ENCODE assay signal across 25 cellular contexts in genomic region chr6:3584611-3585010, GRCh38.
DNase-seq lines count a peak whose midpoint lies in the region; ATAC-seq, FAIRE-seq and TF ChIP-seq lines count a peak whose summit lies in the region.
"Had no signal": no experiment of that assay in that cellular context is flagged by ENCODE, and none has a peak within 500 bp of the region (broad histone marks: within the 10 kb centered on the region; RNA-seq: fewer than 3 reads in every experiment).

No MANE protein-coding gene starts in this region.

- DNase-seq in EL (peak; percentile 30), PC-9 (no peak), endothelial cell of umbilical vein (ENCODE audit: low read depth, low spot score) (peak; percentile 47), retinal pigment epithelial cell (ENCODE audit: low read depth) (peak; percentile 58), NK-92 (lab: John Stamatoyannopoulos, UW; ENCODE audit: unreplicated experiment) (no peak), cortex of kidney (lab: John Stamatoyannopoulos, UW) (no peak), G401 (ENCODE audit: low spot score) (no peak)
- DNase-seq: activated CD4-positive, alpha-beta T cell treated with anti-CD3 and anti-CD28 coated beads, Interleukin-2, amount 10 ng/mL, durations not matched to agents 24 days and 14 days; activated CD8-positive, alpha-beta memory T cell treated with anti-CD3 and anti-CD28 coated beads for 24 hours; aorta; CD4-positive, alpha-beta T cell; mucosa of descending colon; NCI-H1694; NCI-H446; NCI-H774; RPMI8226; stimulated activated naive B cell treated with anti-CD40 and anti-IgM and Interleukin-4, amounts not matched to agents 10 μg/mL and 1 μg/mL and 100 μg/mL, for 72 hours; substantia nigra; T-cell had no signal

- H3K4me2 ChIP-seq in PC-9 (peak overlapping the region; percentile 47; the same call in 1 of the 2 replicates), endothelial cell of umbilical vein (ENCODE audit: insufficient read depth, low read length) (no peak overlapping the region)

- peaks cover 16% of the 10 kb centered on the region for H3F3A ChIP-seq in PC-9 (ENCODE audit: insufficient read depth, low read depth)

- FAIRE-seq in endothelial cell of umbilical vein (lab: Jason Lieb, UNC) = peak; percentile 37
- FAIRE-seq: GM18507, H1 had no signal

- no peaks in the 10 kb centered on the region for H3K27me3 ChIP-seq in PC-9 (ENCODE audit: insufficient read depth, low read depth)
- H3K27me3 ChIP-seq in endothelial cell of umbilical vein (ENCODE audit: control insufficient read depth in 2 of 2, insufficient read depth in 2 of 2, low read length in 2 of 2) = no peaks in the 10 kb centered on the region

- H3K4me1 ChIP-seq in PC-9 (replicated peaks; ENCODE audit: insufficient read depth) (peaks cover 19% of the 10 kb centered on the region), endothelial cell of umbilical vein (ENCODE audit: control insufficient read depth, extremely low read depth, insufficient read depth, low read length) (peaks cover 4% of the 10 kb centered on the region)

- H3K36me3 ChIP-seq in PC-9 (ENCODE audit: low read depth) (no peaks in the 10 kb centered on the region), endothelial cell of umbilical vein (ENCODE audit: control insufficient read depth in 2 of 2, extremely low read depth in 1 of 2, insufficient read depth in 2 of 2, low read length in 2 of 2) (no peaks in the 10 kb centered on the region)

- H3K4me3 ChIP-seq in PC-9 = no peak overlapping the region
- H3K4me3 ChIP-seq in endothelial cell of umbilical vein (replicated peaks in 1 of 3; ENCODE audit: insufficient read depth in 1 of 3, low read depth in 1 of 3, low read length in 3 of 3) = no peak overlapping the region
- H3K4me3 ChIP-seq in retinal pigment epithelial cell (ENCODE audit: low read length) = no peak overlapping the region
- H3K4me3 ChIP-seq: coronary artery, lung, mucosa of descending colon had no signal

- no peaks in the 10 kb centered on the region for H3K79me2 ChIP-seq in PC-9 (ENCODE audit: low read depth)
- H3K79me2 ChIP-seq in endothelial cell of umbilical vein (ENCODE audit: control insufficient read depth, insufficient read depth, low read length) = no peaks in the 10 kb centered on the region

- intact Hi-C loops in PC-9 (cut with micrococcal nuclease; ENCODE audit: unreplicated experiment) = no loop called here
- intact Hi-C loops in endothelial cell of umbilical vein (cut with micrococcal nuclease) = no loop called here

- no peak overlapping the region for H3K9ac ChIP-seq in endothelial cell of umbilical vein (replicated peaks; ENCODE audit: extremely low read depth, insufficient read depth, low read length)

- no peak overlapping the region for H2AFZ ChIP-seq in PC-9
- no peak overlapping the region for H2AFZ ChIP-seq in endothelial cell of umbilical vein (ENCODE audit: low read depth, low read length)

- H3K9me1 ChIP-seq in endothelial cell of umbilical vein (replicated peaks; ENCODE audit: control insufficient read depth, extremely low read depth, insufficient read depth, low read length) = no peaks in the 10 kb centered on the region

- H3K9me2 ChIP-seq in PC-9 (ENCODE audit: insufficient read depth) = no peaks in the 10 kb centered on the region

- TF ChIP-seq POLR2A in endothelial cell of umbilical vein (IDR thresholded peaks at IDR 0.05; ENCODE audit: low read depth, low read length) = no peak

- TF ChIP-seq CTCF in PC-9 (conservative IDR thresholded peaks at IDR 0.05) (no peak), endothelial cell of umbilical vein (IDR thresholded peaks at IDR 0.05; ENCODE audit: extremely low read depth in 1 of 2, insufficient read depth in 1 of 2, low read depth in 1 of 2, low read length in 2 of 2) (no peak), retinal pigment epithelial cell (conservative IDR thresholded peaks at IDR 0.05; ENCODE audit: low read depth, low read length) (no peak)

- in situ Hi-C loops in G401 (cut with HindIII; ENCODE audit: low sequenced_read_pairs) = no loop called here

- H3K27ac ChIP-seq in PC-9 (0 out of 2 replicates have a peak overlapping the region, but pooled peaks have one; percentile 60), endothelial cell of umbilical vein (ENCODE audit: insufficient read depth, low read depth, low read length) (no peak overlapping the region)
- H3K27ac ChIP-seq: coronary artery had no signal

- ATAC-seq in HG02938 (IDR thresholded peaks at IDR 0.05; ENCODE audit: unreplicated experiment) = no peak
- ATAC-seq: stimulated activated naive B cell treated with anti-CD40 and anti-IgM and Interleukin-4, amounts not matched to agents 10 μg/mL and 1 μg/mL and 100 μg/mL, for 72 hours; T-cell; WTC11 had no signal

- H3K9me3 ChIP-seq in PC-9 (ENCODE audit: insufficient read depth, low read depth) (peaks cover 5% of the 10 kb centered on the region), endothelial cell of umbilical vein (replicated peaks; ENCODE audit: control insufficient read depth, insufficient read depth, low read length) (no peaks in the 10 kb centered on the region)
- H3K9me3 ChIP-seq: mucosa of descending colon had no signal

- dilution Hi-C loops in endothelial cell of umbilical vein (cut with MboI; ENCODE audit: extremely low pct_ligation_motif_present, low sequenced_read_pairs) = no loop called here

- POLR2A ChIA-PET in PC-9 (lab: Charles Lee; ENCODE audit: unreplicated experiment) = no interaction called here
- POLR2A ChIA-PET in endothelial cell of umbilical vein (lab: Charles Lee) = no interaction called here

- BruUV-seq in PC-9 (replicated peaks; lab: Mats Ljungman, UMichigan) = no TSS peak
- BruUV-seq in endothelial cell of umbilical vein (replicated peaks; lab: Mats Ljungman, UMichigan) = no TSS peak

- H4K20me1 ChIP-seq in PC-9 (ENCODE audit: insufficient read depth) (no peaks in the 10 kb centered on the region), endothelial cell of umbilical vein (replicated peaks; ENCODE audit: control insufficient read depth, extremely low read depth, insufficient read depth, low read length) (no peaks in the 10 kb centered on the region)

- CTCF ChIA-PET in PC-9 (lab: Charles Lee) (no interaction called here), endothelial cell of umbilical vein (lab: Charles Lee) (interaction anchor here (1.0 to 1.4 kb wide), 3 partner anchors 21 to 149 kb away, joined by 3 to 4 read pairs (median 3); no protein-coding TSS in a partner anchor)

TF ChIP-seq in endothelial cell of umbilical vein, 7 proteins besides CTCF, POLR2A, EP300 and RAD21:
- no peak for TF ChIP-seq FOS (IDR thresholded peaks at IDR 0.05; ENCODE audit: borderline replicate concordance, insufficient read depth, low read length)
- no peak for TF ChIP-seq MYC (IDR thresholded peaks at IDR 0.05; ENCODE audit: low read depth, low read length)
- no peak for TF ChIP-seq MAX (IDR thresholded peaks at IDR 0.05; ENCODE audit: insufficient read depth, insufficient read length)
- no peak for TF ChIP-seq POLR2AphosphoS5 (IDR thresholded peaks at IDR 0.05; ENCODE audit: insufficient read depth, low read depth, low read length)
- TF ChIP-seq JUN (IDR thresholded peaks at IDR 0.05; ENCODE audit: borderline replicate concordance, insufficient read depth, insufficient read length, low read depth) = no peak
- TF ChIP-seq EZH2 (IDR thresholded peaks at IDR 0.05; ENCODE audit: borderline replicate concordance, low read depth, low read length, severe bottlenecking) = no peak
- no peak for TF ChIP-seq GATA2 (IDR thresholded peaks at IDR 0.05; ENCODE audit: insufficient read depth, insufficient read length, low read depth, low read length)
TF ChIP-seq in endothelial cell of umbilical vein: peak in this region for 0.

Comparison
In these comparisons a context has a peak if more than half of its experiments do, and no peak if none do; other contexts are left out.
1. DNase-seq: peak in EL (single experiment), endothelial cell of umbilical vein (single experiment) and retinal pigment epithelial cell (single experiment); none in PC-9 (0 of 2), NK-92 (single experiment), cortex of kidney (single experiment) and G401 (single experiment).